Comparison of ENCODE assay signal across 10 cellular contexts in genomic region chr3:127690106-127690505, GRCh38. TPM values are rescaled to one million over a fixed set of nuclear protein-coding genes. Genes with fewer than 3 reads are reported as not detected.
DNase-seq lines count a peak whose midpoint lies in the region; ATAC-seq lines count a peak whose summit lies in the region.
"Had no signal": no experiment of that assay in that cellular context is flagged by ENCODE, and none has a peak within 500 bp of the region (broad histone marks: within the 10 kb centered on the region; RNA-seq: fewer than 3 reads in every experiment).

No MANE protein-coding gene starts in this region.

- no peaks in the 10 kb centered on the region for H3K9me3 ChIP-seq in skeletal muscle satellite cell (replicated peaks; ENCODE audit: low read length)

- ATAC-seq in left ventricle myocardium superior (no peak), HG03342 (IDR thresholded peaks at IDR 0.05; ENCODE audit: unreplicated experiment) (no peak)
- ATAC-seq: activated T-cell treated with anti-CD3 and anti-CD28 coated beads, Interleukin-2, amount 50 U/mL, for 4 hours had no signal

- peak overlapping the region; percentile 58 for H3K4me2 ChIP-seq in skeletal muscle satellite cell (ENCODE audit: low read length)

- no peak overlapping the region for H3K4me3 ChIP-seq in skeletal muscle satellite cell (ENCODE audit: low read length)

- intact Hi-C loops in left ventricle myocardium superior (cut with micrococcal nuclease) = loop anchor here (10.0 kb wide), 1 partner anchor 55 kb away; no protein-coding TSS in a partner anchor

- H3K36me3 ChIP-seq in skeletal muscle satellite cell (ENCODE audit: insufficient read depth, low read length) = peaks cover 19% of the 10 kb centered on the region

- DNase-seq in HCEC 1CT = peak; percentile 46
- peak; percentile 91 for DNase-seq in astrocyte of the hippocampus (ENCODE audit: low read depth, low spot score)
- DNase-seq in left ventricle myocardium superior = peak; percentile 26
- DNase-seq in middle frontal gyrus (ENCODE audit: extremely low spot score, low spot score) = no peak
- DNase-seq in COLO829 (ENCODE audit: low spot score) = no peak
- DNase-seq in activated CD4-positive, alpha-beta T cell treated with anti-CD3 and anti-CD28 coated beads for 1 hour = no peak
- DNase-seq: activated T-cell treated with anti-CD3 and anti-CD28 coated beads, Interleukin-2, amount 50 U/mL, for 4 hours; NCI-H2029 had no signal

- no peaks in the 10 kb centered on the region for H3K27me3 ChIP-seq in skeletal muscle satellite cell (ENCODE audit: control insufficient read depth, insufficient read depth, low read length)

- H3K4me1 ChIP-seq in skeletal muscle satellite cell (ENCODE audit: control insufficient read depth, insufficient read depth, low read length) = peaks cover 40% of the 10 kb centered on the region

- peak overlapping the region; percentile 78 for H3K9ac ChIP-seq in skeletal muscle satellite cell (ENCODE audit: low read depth, low read length)

RNA-seq across cellular contexts. Expression of gene ABTB1, which starts 17.4 kb away (rescaled TPM):
- total RNA-seq in left ventricle myocardium superior = 34.2 TPM
- total RNA-seq in skeletal muscle satellite cell (2012; rRNA removed) = 4.6 and 7.9 TPM in 2 replicates

Comparison
In these comparisons a context has a peak if more than half of its experiments do, and no peak if none do; other contexts are left out.
1. DNase-seq: peak in HCEC 1CT (single experiment), astrocyte of the hippocampus (single experiment) and left ventricle myocardium superior (single experiment); none in middle frontal gyrus (single experiment), COLO829 (single experiment) and activated CD4-positive, alpha-beta T cell treated with anti-CD3 and anti-CD28 coated beads for 1 hour (single experiment).